Comparison of ENCODE assay signal across 8 cellular contexts in genomic region chr5:131139321-131139720, GRCh38.
"Had no signal": no experiment of that assay in that cellular context is flagged by ENCODE, and none has a peak within 500 bp of the region (broad histone marks: within the 10 kb centered on the region; RNA-seq: fewer than 3 reads in every experiment).

No MANE protein-coding gene starts in this region.

- ATAC-seq: HepG2 had no signal

- FAIRE-seq: HepG2, HTR-8/SVneo had no signal

- H3K4me2 ChIP-seq: KMS-11 had no signal

- H3K27ac ChIP-seq: HL-60, KMS-11 had no signal

- H3K9ac ChIP-seq: KMS-11 had no signal

- H3K4me3 Mint-ChIP-seq: IgD-negative memory B cell had no signal

- DNase-seq: IMR-90, KBM-7, KG1 had no signal

- H3K4me1 Mint-ChIP-seq: IgD-negative memory B cell had no signal

- H3K27ac Mint-ChIP-seq: IgD-negative memory B cell had no signal
